16 cellular contexts compared by ENCODE assay signal in the genomic region with DNA sequence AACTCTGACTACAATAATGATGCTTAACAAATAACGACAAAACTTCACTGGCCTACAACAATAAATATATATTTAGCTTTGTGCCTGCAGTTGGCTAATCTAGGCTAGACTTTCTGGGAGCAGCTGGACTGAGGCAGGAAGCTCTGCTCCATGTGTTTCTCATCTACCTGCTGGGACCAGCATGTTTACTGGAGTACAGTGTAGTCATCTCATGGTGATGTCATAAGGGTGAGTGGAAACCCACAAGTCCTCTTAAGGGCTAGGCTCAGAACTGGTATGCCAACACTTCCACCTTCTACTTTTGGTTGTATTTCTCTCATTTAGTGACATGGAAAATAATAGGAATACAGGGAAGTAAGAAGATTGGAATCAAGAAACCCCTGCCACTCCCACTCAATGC.
"Had no signal": no experiment of that assay in that cellular context is flagged by ENCODE, and none has a peak within 500 bp of the region (broad histone marks: within the 10 kb centered on the region; RNA-seq: fewer than 3 reads in every experiment).

No MANE protein-coding gene starts in this region.

- H3K27ac Mint-ChIP-seq: activated naive CD4-positive, alpha-beta T cell treated with anti-CD3 and anti-CD28 coated beads, Interleukin-2, amount 50 U/mL, for 24 hours; dendritic cell treated with granulocyte-macrophage colony-stimulating factor and Interleukin-4, amounts not matched to agents 40 ng/mL and 50 ng/mL, for 4 days; effector memory CD8-positive, alpha-beta T cell; stimulated activated naive CD8-positive, alpha-beta T cell treated with anti-CD3 and anti-CD28 coated beads, Interleukin-15, amount 100 ng/mL, for 72 hours had no signal

- H3K36me3 ChIP-seq: brain microvascular endothelial cell, gastrocnemius medialis had no signal

- ATAC-seq: effector memory CD8-positive, alpha-beta T cell; esophagus mucosa; gastrocnemius medialis; left ventricle myocardium superior; stimulated activated naive CD8-positive, alpha-beta T cell treated with anti-CD3 and anti-CD28 coated beads, Interleukin-15, amount 100 ng/mL, for 72 hours had no signal

- H3K4me3 ChIP-seq: gastrocnemius medialis, testis had no signal

- H3K4me1 ChIP-seq: testis had no signal

- DNase-seq: activated CD4-positive, alpha-beta T cell treated with anti-CD3 and anti-CD28 coated beads, Interleukin-2, amount 50 U/mL, for 4 hours; activated CD4-positive, CD25-positive, alpha-beta regulatory T cell treated with anti-CD3 and anti-CD28 coated beads, Interleukin-2, amount 50 U/mL, for 72 hours; activated T-cell treated with anti-CD3 and anti-CD28 coated beads, Interleukin-2, amount 50 U/mL, for 1 hour; amniotic stem cell; brain microvascular endothelial cell; cerebellar nuclear complex; effector memory CD8-positive, alpha-beta T cell; gastrocnemius medialis; left ventricle myocardium superior; stimulated activated CD4-positive, alpha-beta T cell treated with anti-CD3 and anti-CD28 coated beads, Interleukin-4, amount 100 ng/mL, for 24 hours; stimulated activated naive CD8-positive, alpha-beta T cell treated with anti-CD3 and anti-CD28 coated beads, Interleukin-15, amount 100 ng/mL, for 72 hours; T-helper 2 cell; testis had no signal

- H3K27ac ChIP-seq: brain microvascular endothelial cell, gastrocnemius medialis, testis had no signal

- H3K27me3 ChIP-seq: brain microvascular endothelial cell, gastrocnemius medialis, testis had no signal

- H3K4me3 Mint-ChIP-seq: activated naive CD4-positive, alpha-beta T cell treated with anti-CD3 and anti-CD28 coated beads, Interleukin-2, amount 50 U/mL, for 24 hours; dendritic cell treated with granulocyte-macrophage colony-stimulating factor and Interleukin-4, amounts not matched to agents 40 ng/mL and 50 ng/mL, for 4 days; effector memory CD8-positive, alpha-beta T cell; stimulated activated naive CD8-positive, alpha-beta T cell treated with anti-CD3 and anti-CD28 coated beads, Interleukin-15, amount 100 ng/mL, for 72 hours had no signal

- H3K4me1 Mint-ChIP-seq: activated naive CD4-positive, alpha-beta T cell treated with anti-CD3 and anti-CD28 coated beads, Interleukin-2, amount 50 U/mL, for 24 hours; stimulated activated naive CD8-positive, alpha-beta T cell treated with anti-CD3 and anti-CD28 coated beads, Interleukin-15, amount 100 ng/mL, for 72 hours had no signal

- H3K9me3 ChIP-seq: gastrocnemius medialis, testis had no signal

- H3K9me3 Mint-ChIP-seq: activated naive CD4-positive, alpha-beta T cell treated with anti-CD3 and anti-CD28 coated beads, Interleukin-2, amount 50 U/mL, for 24 hours; dendritic cell treated with granulocyte-macrophage colony-stimulating factor and Interleukin-4, amounts not matched to agents 40 ng/mL and 50 ng/mL, for 4 days; effector memory CD8-positive, alpha-beta T cell; stimulated activated naive CD8-positive, alpha-beta T cell treated with anti-CD3 and anti-CD28 coated beads, Interleukin-15, amount 100 ng/mL, for 72 hours had no signal

- H3K36me3 Mint-ChIP-seq: activated naive CD4-positive, alpha-beta T cell treated with anti-CD3 and anti-CD28 coated beads, Interleukin-2, amount 50 U/mL, for 24 hours had no signal
